17 cellular contexts compared by ENCODE assay signal in genomic region chr5:77306531-77306930, GRCh38.
A peak's percentile ranks its signal among the peaks of the same experiment; 100 is the strongest.
DNase-seq lines count a peak whose midpoint lies in the region; ATAC-seq and TF ChIP-seq lines count a peak whose summit lies in the region.
"Had no signal": no experiment of that assay in that cellular context is flagged by ENCODE, and none has a peak within 500 bp of the region (broad histone marks: within the 10 kb centered on the region; RNA-seq: fewer than 3 reads in every experiment).

No MANE protein-coding gene starts in this region.

- no peak overlapping the region for H3K27ac Mint-ChIP-seq in endothelial cell (ENCODE audit: unreplicated experiment)
- H3K27ac Mint-ChIP-seq: GM23338 had no signal

- ATAC-seq in thoracic aorta (ENCODE audit: insufficient number of reproducible peaks, low FRiP score, low read depth) (no peak), GM18868 (IDR thresholded peaks at IDR 0.05; ENCODE audit: unreplicated experiment) (no peak)
- ATAC-seq: GM23338, K562 had no signal

- no peaks in the 10 kb centered on the region for H4K20me1 ChIP-seq in GM23248 (ENCODE audit: insufficient read depth)

- no peaks in the 10 kb centered on the region for H3K27me3 Mint-ChIP-seq in endothelial cell (ENCODE audit: unreplicated experiment)

- no peaks in the 10 kb centered on the region for H3K9me3 ChIP-seq in GM23248 (ENCODE audit: low read depth)
- H3K9me3 ChIP-seq in muscle layer of colon (ENCODE audit: low read length): no peaks in the 10 kb centered on the region
- no peaks in the 10 kb centered on the region for H3K9me3 ChIP-seq in thoracic aorta
- no peaks in the 10 kb centered on the region for H3K9me3 ChIP-seq in MG63

- WGBS in GM23248 (ENCODE audit: low coverage in 1 of 2, low lambda C conversion rate in 2 of 2, missing lambda C conversion rate in 2 of 2), 2 experiments: 28 to 40% methylated on average over 6 of the region's 6 CpGs

- peaks cover 3% of the 10 kb centered on the region for H3K4me1 Mint-ChIP-seq in endothelial cell (ENCODE audit: unreplicated experiment)

- DNase-seq in GM23248 (no peak), thoracic aorta (ENCODE audit: low spot score) (no peak), MG63 (no peak), NCI-H2227 treated with DMSO at 0.1 percent for 48 hours (lab: John Stamatoyannopoulos, UW) (no peak), endothelial cell (ENCODE audit: low spot score) (no peak)
- DNase-seq: DMS53, NCI-H1048, NCI-H146, NCI-H2081 treated with DMSO at 0.1 percent for 48 hours, NCI-H345, Right ventricle myocardium superior had no signal

- H3K36me3 Mint-ChIP-seq in endothelial cell (ENCODE audit: low read depth, unreplicated experiment): no peaks in the 10 kb centered on the region

- no peaks in the 10 kb centered on the region for H3K9me2 ChIP-seq in GM23248 (ENCODE audit: insufficient read depth)

- H3K27me3 ChIP-seq in GM23248 (replicated peaks; ENCODE audit: insufficient read depth) (no peaks in the 10 kb centered on the region), muscle layer of colon (ENCODE audit: control insufficient read depth in 1 of 2, insufficient read depth in 2 of 2, low read length in 2 of 2) (no peaks in the 10 kb centered on the region), thoracic aorta (replicated peaks; ENCODE audit: insufficient read depth) (no peaks in the 10 kb centered on the region), MG63 (no peaks in the 10 kb centered on the region)

- no peaks in the 10 kb centered on the region for H3K79me2 ChIP-seq in GM23248 (ENCODE audit: insufficient read depth)

- H3K36me3 ChIP-seq in GM23248 (ENCODE audit: low read depth): no peaks in the 10 kb centered on the region
- H3K36me3 ChIP-seq in muscle layer of colon (ENCODE audit: insufficient read depth, low read length): no peaks in the 10 kb centered on the region
- no peaks in the 10 kb centered on the region for H3K36me3 ChIP-seq in thoracic aorta
- H3K36me3 ChIP-seq in MG63: no peaks in the 10 kb centered on the region

- no peak overlapping the region for H3K4me3 ChIP-seq in GM23248
- H3K4me3 ChIP-seq in muscle layer of colon (ENCODE audit: low read depth in 1 of 2, low read length in 2 of 2): no peak overlapping the region
- H3K4me3 ChIP-seq in thoracic aorta: no peak overlapping the region
- H3K4me3 ChIP-seq in MG63: no peak overlapping the region
- H3K4me3 ChIP-seq: GM23338, K562 had no signal

- peaks cover 24% of the 10 kb centered on the region for H3K4me1 ChIP-seq in GM23248 (ENCODE audit: insufficient read depth)
- peaks cover 45% of the 10 kb centered on the region for H3K4me1 ChIP-seq in muscle layer of colon (ENCODE audit: insufficient read depth, low read length)
- peaks cover 36 to 66% of the 10 kb centered on the region in 2 donors for H3K4me1 ChIP-seq in thoracic aorta (ENCODE audit: control insufficient read depth in 1 of 2, low read depth in 2 of 2)

- peak overlapping the region; percentile 44 for H3K4me2 ChIP-seq in GM23248 (ENCODE audit: unreplicated experiment)
- H3K4me2 ChIP-seq: GM23338 had no signal

- H3K27ac ChIP-seq in GM23248 (peak overlapping the region; percentile 67), cingulate gyrus (ENCODE audit: low read depth, low read length) (peak overlapping the region; percentile 29), muscle layer of colon (ENCODE audit: low read depth, low read length) (peak overlapping the region; percentile 80), thoracic aorta (peak overlapping the region; percentile 16 to 81)
- H3K27ac ChIP-seq: HL-60 had no signal

- TF ChIP-seq CTCF in thoracic aorta (IDR thresholded peaks at IDR 0.05) (no peak), endothelial cell (IDR thresholded peaks at IDR 0.05; ENCODE audit: unreplicated experiment) (no peak)

- peaks cover 24% of the 10 kb centered on the region for H3F3A ChIP-seq in GM23248 (ENCODE audit: insufficient read depth)

- no peaks in the 10 kb centered on the region for H3K9me3 Mint-ChIP-seq in endothelial cell (ENCODE audit: unreplicated experiment)
- H3K9me3 Mint-ChIP-seq: GM23338 had no signal

- no peak overlapping the region for H3K4me3 Mint-ChIP-seq in endothelial cell (ENCODE audit: unreplicated experiment)
- H3K4me3 Mint-ChIP-seq: GM23338 had no signal

- H3K9ac ChIP-seq in GM23248 (no peak overlapping the region), muscle layer of colon (ENCODE audit: low read length) (no peak overlapping the region)

- in situ Hi-C loops in GM23248 (cut with MboI): no loop called here

- H2AFZ ChIP-seq in GM23248: peak overlapping the region; percentile 46
- H2AFZ ChIP-seq: GM23338 had no signal

Comparison
In these comparisons a context has a peak if more than half of its experiments do, and no peak if none do; other contexts are left out.
1. H3K27ac ChIP-seq: peak in every context shown above with its lines; median percentile 80 in muscle layer of colon; 67 in GM23248; 48 in thoracic aorta; 29 in cingulate gyrus.